In the genomic region with DNA sequence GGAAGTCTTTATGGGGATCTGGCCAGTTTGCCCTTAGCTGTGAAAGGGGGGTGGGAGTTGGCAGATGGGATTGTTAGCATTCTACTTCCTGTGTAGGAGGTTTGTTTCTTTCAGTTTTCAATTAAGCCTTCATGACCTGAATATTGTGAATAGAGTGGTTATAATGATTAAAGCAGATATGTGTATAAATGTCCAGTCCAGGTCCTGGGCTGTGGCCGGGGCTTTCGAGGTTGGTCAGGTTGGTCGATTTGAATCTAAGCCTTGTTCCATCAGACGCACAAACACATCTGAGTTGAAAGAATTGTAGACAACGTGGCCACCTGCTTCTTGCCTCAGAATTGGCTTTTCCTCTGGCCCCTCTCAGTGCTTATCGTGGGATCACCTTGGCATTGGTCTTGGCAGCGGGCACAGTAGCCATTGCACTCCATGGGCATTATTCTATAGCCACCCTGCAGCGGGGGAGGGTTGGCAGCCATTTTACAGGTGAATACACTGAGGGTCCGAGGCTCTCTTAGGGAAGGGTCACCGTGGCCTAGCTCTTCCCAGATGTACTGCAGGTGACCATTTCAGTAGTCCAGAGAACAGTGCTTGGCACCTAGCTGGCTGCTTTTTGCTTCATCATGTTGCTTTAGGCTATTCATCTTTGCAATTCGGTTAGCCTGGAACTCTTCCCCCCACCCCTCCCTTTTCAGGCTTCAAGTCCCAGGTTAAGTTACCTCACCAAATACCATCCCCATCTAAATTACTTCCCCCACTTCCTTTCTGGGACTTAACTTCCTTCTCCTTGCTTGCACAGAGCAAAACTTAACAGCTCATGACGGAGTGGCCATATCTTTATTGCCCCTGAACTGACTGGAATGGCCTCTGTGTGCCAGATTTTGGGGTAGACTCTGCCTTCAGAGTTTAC, we compare ENCODE assay signal across 8 cellular contexts. TPM values are rescaled to one million over a fixed set of nuclear protein-coding genes. Genes with fewer than 3 reads are reported as not detected.
A peak's percentile ranks its signal among the peaks of the same experiment; 100 is the strongest.
DNase-seq lines count a peak whose midpoint lies in the region; ATAC-seq and TF ChIP-seq lines count a peak whose summit lies in the region.

No MANE protein-coding gene starts in this region.

- H2AFZ ChIP-seq in HCT116 (ENCODE audit: low read depth, low read length, poor library complexity, severe bottlenecking) (no peak overlapping the region), SU-DHL-6 (ENCODE audit: low read depth, low read length, severe bottlenecking) (no peak overlapping the region)

- H3K9me3 Mint-ChIP-seq in CD8-positive, alpha-beta T cell, result no peaks in the 10 kb centered on the region

- no peak for TF ChIP-seq RAD21 in HCT116 (IDR thresholded peaks at IDR 0.05; ENCODE audit: low read depth)

- H3K27me3 ChIP-seq in CD8-positive, alpha-beta T cell (ENCODE audit: insufficient read depth, low read length), result no peaks in the 10 kb centered on the region
- no peaks in the 10 kb centered on the region for H3K27me3 ChIP-seq in HCT116 (ENCODE audit: insufficient read depth, low read length)
- no peaks in the 10 kb centered on the region for H3K27me3 ChIP-seq in SU-DHL-6 (ENCODE audit: low read length)
- no peaks in the 10 kb centered on the region for H3K27me3 ChIP-seq in rectal smooth muscle tissue (ENCODE audit: control insufficient read depth, insufficient read depth, low read length)

- H3K9me2 ChIP-seq in HCT116 (ENCODE audit: insufficient read depth) (no peaks in the 10 kb centered on the region), SU-DHL-6 (replicated peaks; ENCODE audit: insufficient read depth, low read length) (no peaks in the 10 kb centered on the region)

- TF ChIP-seq POLR2A in HCT116 (IDR thresholded peaks at IDR 0.05; ENCODE audit: borderline replicate concordance, extremely low read depth, insufficient read depth, insufficient read length), result no peak

- no peaks in the 10 kb centered on the region for H4K20me1 ChIP-seq in HCT116 (ENCODE audit: insufficient read depth)
- H4K20me1 ChIP-seq in SU-DHL-6 (ENCODE audit: low read depth, low read length), result no peaks in the 10 kb centered on the region

- RAD21 ChIA-PET in HCT116 (lab: Charles Lee; ENCODE audit: low non-redundant PET in 1 of 2, low total read pairs in 2 of 2, uncharacterized antibody in 2 of 2, unreplicated experiment in 2 of 2), result no interaction called here

- intact Hi-C loops in CD8-positive, alpha-beta T cell (cut with DNase I, micrococcal nuclease), result loop anchor here (2.0 to 5.0 kb wide), 5 partner anchors 124 to 720 kb away; a partner anchor contains a TSS
- intact Hi-C loops in HCT116 (cut with micrococcal nuclease), result no loop called here

- peaks cover 48% of the 10 kb centered on the region for H3K4me1 Mint-ChIP-seq in CD8-positive, alpha-beta T cell (ENCODE audit: low read depth)

- ATAC-seq in CD8-positive, alpha-beta T cell, result peak; percentile 9
- ATAC-seq in HCT116, result no peak

- H3K36me3 ChIP-seq in CD8-positive, alpha-beta T cell (ENCODE audit: insufficient read depth, low read length), result peaks cover 6% of the 10 kb centered on the region
- H3K36me3 ChIP-seq in HCT116 (ENCODE audit: control insufficient read depth in 1 of 2, insufficient read depth in 2 of 2, low read length in 2 of 2), result peaks cover 8 to 13% of the 10 kb centered on the region in 2 experiments; a peak in 3 of 4 replicates
- H3K36me3 ChIP-seq in SU-DHL-6 (ENCODE audit: low read length), result no peaks in the 10 kb centered on the region
- H3K36me3 ChIP-seq in rectal smooth muscle tissue (ENCODE audit: control insufficient read depth, insufficient read depth, low read length), result peaks cover 7% of the 10 kb centered on the region

- H3K9me3 ChIP-seq in CD8-positive, alpha-beta T cell (ENCODE audit: low read length), result no peaks in the 10 kb centered on the region
- no peaks in the 10 kb centered on the region for H3K9me3 ChIP-seq in HCT116 (ENCODE audit: control insufficient read depth in 1 of 2, insufficient read depth in 1 of 2, low read depth in 1 of 2, low read length in 2 of 2)
- H3K9me3 ChIP-seq in SU-DHL-6 (ENCODE audit: insufficient read depth, low read length), result no peaks in the 10 kb centered on the region

- H3F3A ChIP-seq in SU-DHL-6 (ENCODE audit: insufficient read depth), result peaks cover 25% of the 10 kb centered on the region

- peak overlapping the region; percentile 97 for H3K9ac ChIP-seq in HCT116 (ENCODE audit: low read length)
- peak overlapping the region; percentile 89 for H3K9ac ChIP-seq in SU-DHL-6 (ENCODE audit: low read length)
- peak overlapping the region; percentile 99 for H3K9ac ChIP-seq in rectal smooth muscle tissue (ENCODE audit: low read length)

- CTCF ChIA-PET in CD8-positive, alpha-beta T cell (lab: Charles Lee), result interaction anchor here (1.0 to 3.6 kb wide), 4 partner anchors 17 to 184 kb away, joined by 3 to 13 read pairs (median 6); a partner anchor contains a TSS
- CTCF ChIA-PET in HCT116 (lab: Charles Lee), result interaction anchor here (1.7 to 3.0 kb wide), 3 partner anchors 20 to 42 kb away, joined by 4 to 10 read pairs (median 6); no protein-coding TSS in a partner anchor

- peaks cover 30% of the 10 kb centered on the region for H3K4me1 ChIP-seq in CD8-positive, alpha-beta T cell (ENCODE audit: insufficient read depth, low read length)
- H3K4me1 ChIP-seq in HCT116 (ENCODE audit: control insufficient read depth in 1 of 2, insufficient read depth in 2 of 2, low read length in 2 of 2) (peaks cover 18 to 27% of the 10 kb centered on the region in 2 experiments), rectal smooth muscle tissue (ENCODE audit: control insufficient read depth, insufficient read depth, low read length) (peaks cover 20% of the 10 kb centered on the region)

- peak overlapping the region; percentile 96 for H3K27ac Mint-ChIP-seq in CD8-positive, alpha-beta T cell

- peak overlapping the region; percentile 75 for H3K4me2 ChIP-seq in HCT116 (ENCODE audit: low read length)
- peak overlapping the region; percentile 72 for H3K4me2 ChIP-seq in SU-DHL-6 (ENCODE audit: low read depth, low read length, poor library complexity, severe bottlenecking)

- peaks cover 38% of the 10 kb centered on the region for H3K36me3 Mint-ChIP-seq in CD8-positive, alpha-beta T cell

- peak overlapping the region; percentile 98 for H3K4me3 Mint-ChIP-seq in CD8-positive, alpha-beta T cell

- H3K27me3 Mint-ChIP-seq in CD8-positive, alpha-beta T cell (ENCODE audit: low read depth), result no peaks in the 10 kb centered on the region

- peak overlapping the region; percentile 99 for H3K4me3 ChIP-seq in CD8-positive, alpha-beta T cell (ENCODE audit: low read depth, low read length)
- H3K4me3 ChIP-seq in HCT116 (replicated peaks in 1 of 2; ENCODE audit: low read depth in 1 of 2, low read length in 2 of 2), result peak overlapping the region; percentile 96 to 99
- H3K4me3 ChIP-seq in SU-DHL-6 (ENCODE audit: insufficient read depth, low read length, poor library complexity, severe bottlenecking), result peak overlapping the region; percentile 95
- H3K4me3 ChIP-seq in fibroblast of mammary gland (ENCODE audit: control insufficient read depth, low read depth, low read length), result peak overlapping the region; percentile 77
- H3K4me3 ChIP-seq in rectal smooth muscle tissue (ENCODE audit: low read length), result peak overlapping the region; percentile 72

- TF ChIP-seq CTCF in CD8-positive, alpha-beta T cell (IDR thresholded peaks at IDR 0.05), result no peak
- TF ChIP-seq CTCF in HCT116 (IDR thresholded peaks at IDR 0.05 in 2 of 3, conservative IDR thresholded peaks at IDR 0.05 in 1 of 3; ENCODE audit: borderline replicate concordance in 1 of 3, insufficient read depth in 1 of 3, low read depth in 2 of 3, low read length in 2 of 3), result no peak
- TF ChIP-seq CTCF in SU-DHL-6 (IDR thresholded peaks at IDR 0.05; ENCODE audit: insufficient read depth, low read length, poor library complexity, severe bottlenecking), result no peak
- TF ChIP-seq CTCF in fibroblast of mammary gland (conservative IDR thresholded peaks at IDR 0.05; ENCODE audit: control insufficient read depth, insufficient read depth, low read depth, low read length), result no peak

- no peak for DNase-seq in CD8-positive, alpha-beta T cell
- DNase-seq in HCT116 (ENCODE audit: low read depth, low spot score), result no peak
- no peak for DNase-seq in fibroblast of mammary gland (ENCODE audit: low read depth)
- no peak for DNase-seq in NCI-H524 treated with DMSO at 0.1 percent for 48 hours (lab: John Stamatoyannopoulos, UW)
- no peak for DNase-seq in DMS114 treated with DMSO at 0.1 percent for 48 hours (lab: John Stamatoyannopoulos, UW; ENCODE audit: unreplicated experiment)
- no peak for DNase-seq in EL

- POLR2A ChIA-PET in CD8-positive, alpha-beta T cell (lab: Charles Lee), result interaction anchor here (0.7 to 1.7 kb wide), 7 partner anchors 9 to 215 kb away, joined by 3 to 8 read pairs (median 4); no protein-coding TSS in a partner anchor
- POLR2A ChIA-PET in HCT116 (lab: Charles Lee), result no interaction called here

- BruUV-seq in HCT116 (replicated peaks; lab: Mats Ljungman, UMichigan), result TSS peak; percentile 53

- peaks cover 59% of the 10 kb centered on the region for H3K79me2 ChIP-seq in HCT116 (ENCODE audit: insufficient read depth, low read length)
- H3K79me2 ChIP-seq in SU-DHL-6 (ENCODE audit: insufficient read depth, low read length), result peaks cover 55% of the 10 kb centered on the region

- peak overlapping the region; percentile 95 for H3K27ac ChIP-seq in CD8-positive, alpha-beta T cell (ENCODE audit: low read depth, low read length)
- H3K27ac ChIP-seq in HCT116 (ENCODE audit: low read depth, low read length) (peak overlapping the region; percentile 65), SU-DHL-6 (ENCODE audit: low read depth, low read length) (peak overlapping the region; percentile 34), rectal smooth muscle tissue (ENCODE audit: low read depth, low read length) (peak overlapping the region; percentile 92)

TF ChIP-seq in HCT116, 20 proteins besides CTCF, POLR2A, EP300 and RAD21:
- TF ChIP-seq EZH2phosphoT487 (IDR thresholded peaks at IDR 0.05; ENCODE audit: borderline replicate concordance) (no peak), SIN3A (IDR thresholded peaks at IDR 0.05; ENCODE audit: low read depth) (no peak)
- TF ChIP-seq, protein P1, sequence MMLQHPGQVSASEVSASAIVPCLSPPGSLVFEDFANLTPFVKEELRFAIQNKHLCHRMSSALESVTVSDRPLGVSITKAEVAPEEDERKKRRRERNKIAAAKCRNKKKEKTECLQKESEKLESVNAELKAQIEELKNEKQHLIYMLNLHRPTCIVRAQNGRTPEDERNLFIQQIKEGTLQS (IDR thresholded peaks at IDR 0.05), result no peak
- TF ChIP-seq, protein P2, sequence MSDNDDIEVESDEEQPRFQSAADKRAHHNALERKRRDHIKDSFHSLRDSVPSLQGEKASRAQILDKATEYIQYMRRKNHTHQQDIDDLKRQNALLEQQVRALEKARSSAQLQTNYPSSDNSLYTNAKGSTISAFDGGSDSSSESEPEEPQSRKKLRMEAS (IDR thresholded peaks at IDR 0.05), result no peak

RNA-seq across cellular contexts. Expression of a gene that starts 1.1 kb away (rescaled TPM):
- 100 to 1,000 TPM; 137 to 151 TPM for total RNA-seq in CD8-positive, alpha-beta T cell
- total RNA-seq in HCT116 (2021; ENCODE audit: unreplicated experiment), result 66.8 TPM
- polyA plus RNA-seq in HCT116 (2012), result 86.8 and 113 TPM in 2 replicates

RNA-seq across cellular contexts. Expression of a gene that starts 21.9 kb away (rescaled TPM):
- total RNA-seq in CD8-positive, alpha-beta T cell, result 10 to 100 TPM; 20.9 to 22.4 TPM
- total RNA-seq in HCT116 (2021; ENCODE audit: unreplicated experiment), result 6.6 TPM
- polyA plus RNA-seq in HCT116 (2012), result 5.6 and 7.1 TPM in 2 replicates

RNA-seq across cellular contexts. Expression of a gene that starts 45.5 kb away (rescaled TPM):
- total RNA-seq in CD8-positive, alpha-beta T cell, result 1 to 10 TPM; 3.0 to 3.1 TPM
- 13.4 TPM for total RNA-seq in HCT116 (2021; ENCODE audit: unreplicated experiment)
- 14.6 and 18.0 TPM in 2 replicates for polyA plus RNA-seq in HCT116 (2012)

Comparison
In these comparisons a context has a peak if more than half of its experiments do, and no peak if none do; other contexts are left out.
1. H3K27ac ChIP-seq: peak in every context shown above with its lines; median percentile 95 in CD8-positive, alpha-beta T cell; 92 in rectal smooth muscle tissue; 65 in HCT116; 34 in SU-DHL-6.